Comparison of ENCODE assay signal across 14 cellular contexts in the genomic region with DNA sequence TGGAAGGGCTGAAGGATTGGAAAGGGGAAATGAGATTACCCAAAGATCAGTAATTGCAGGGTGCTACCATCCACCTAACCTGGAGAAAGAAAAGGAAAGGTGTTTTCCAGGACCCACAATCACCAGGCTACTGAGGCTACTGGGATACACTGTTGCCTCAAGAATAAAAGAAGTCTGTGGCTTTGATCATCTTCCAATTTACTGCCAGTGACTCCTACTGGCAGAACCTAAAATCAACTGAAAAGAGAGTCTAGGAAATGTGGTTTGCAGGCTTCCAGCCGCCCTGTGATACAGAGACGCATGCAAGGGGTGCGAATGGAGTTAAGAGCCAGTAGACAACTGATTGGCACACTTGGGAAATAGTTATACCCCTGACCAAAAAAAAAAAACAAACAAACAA. TPM values are rescaled to one million over a fixed set of nuclear protein-coding genes. Genes with fewer than 3 reads are reported as not detected.
DNase-seq lines count a peak whose midpoint lies in the region; ATAC-seq and TF ChIP-seq lines count a peak whose summit lies in the region.
"Had no signal": no experiment of that assay in that cellular context is flagged by ENCODE, and none has a peak within 500 bp of the region (broad histone marks: within the 10 kb centered on the region; RNA-seq: fewer than 3 reads in every experiment).

No MANE protein-coding gene starts in this region.

- H3K4me1 ChIP-seq in Peyer's patch = no peaks in the 10 kb centered on the region
- H3K4me1 ChIP-seq: heart left ventricle had no signal

- H3K9me3 Mint-ChIP-seq in nephron progenitor cell = peaks cover 24% of the 10 kb centered on the region
- H3K9me3 Mint-ChIP-seq: stimulated activated memory B cell treated with anti-CD40 and anti-IgM and Interleukin-4, amounts not matched to agents 10 μg/mL and 1 μg/mL and 100 μg/mL, for 72 hours had no signal

- ATAC-seq in left lobe of liver (peak; percentile 60), GM19397 (IDR thresholded peaks at IDR 0.05; ENCODE audit: unreplicated experiment) (no peak)
- ATAC-seq in stimulated activated naive CD8-positive, alpha-beta T cell treated with anti-CD3 and anti-CD28 coated beads, Interleukin-15, Interleukin-2, amounts not matched to agents 100 U/mL and 50 U/mL, for 24 hours = no peak
- ATAC-seq: heart left ventricle; stimulated activated memory B cell treated with anti-CD40 and anti-IgM and Interleukin-4, amounts not matched to agents 10 μg/mL and 1 μg/mL and 100 μg/mL, for 72 hours had no signal

- H3K27me3 ChIP-seq in Peyer's patch = no peaks in the 10 kb centered on the region

- no peak for TF ChIP-seq CTCF in Peyer's patch (IDR thresholded peaks at IDR 0.05)
- TF ChIP-seq CTCF in nephron progenitor cell (IDR thresholded peaks at IDR 0.05) = no peak

- no peaks in the 10 kb centered on the region for H3K36me3 ChIP-seq in Peyer's patch
- H3K36me3 ChIP-seq: heart left ventricle had no signal

- no peak overlapping the region for H3K4me3 ChIP-seq in Peyer's patch
- H3K4me3 ChIP-seq: heart left ventricle, SK-N-MC had no signal

- H3K4me1 Mint-ChIP-seq in nephron progenitor cell = no peaks in the 10 kb centered on the region
- H3K4me1 Mint-ChIP-seq: stimulated activated memory B cell treated with anti-CD40 and anti-IgM and Interleukin-4, amounts not matched to agents 10 μg/mL and 1 μg/mL and 100 μg/mL, for 72 hours had no signal

- no peak overlapping the region for H3K27ac Mint-ChIP-seq in nephron progenitor cell
- H3K27ac Mint-ChIP-seq: stimulated activated memory B cell treated with anti-CD40 and anti-IgM and Interleukin-4, amounts not matched to agents 10 μg/mL and 1 μg/mL and 100 μg/mL, for 72 hours had no signal

- no peak for TF ChIP-seq POLR2A in Peyer's patch (IDR thresholded peaks at IDR 0.05)

- H3K27ac ChIP-seq in Peyer's patch = no peak overlapping the region
- H3K27ac ChIP-seq: heart left ventricle, SK-N-MC had no signal

- no peaks in the 10 kb centered on the region for H3K9me3 ChIP-seq in Peyer's patch

- peaks cover 3% of the 10 kb centered on the region for H3K27me3 Mint-ChIP-seq in nephron progenitor cell (ENCODE audit: low read depth, poor library complexity)

- peak; percentile 23 for DNase-seq in COLO829 (ENCODE audit: low spot score)
- DNase-seq in HT1080 (ENCODE audit: low read depth) = peak; percentile 24
- DNase-seq in amniotic epithelial cell (ENCODE audit: low read depth) = peak; percentile 44
- DNase-seq in left lobe of liver (ENCODE audit: low spot score) = no peak
- no peak for DNase-seq in Peyer's patch
- no peak for DNase-seq in nephron progenitor cell
- DNase-seq in stimulated activated naive CD8-positive, alpha-beta T cell treated with anti-CD3 and anti-CD28 coated beads, Interleukin-15, Interleukin-2, amounts not matched to agents 100 U/mL and 50 U/mL, for 24 hours = no peak
- DNase-seq: activated CD8-positive, alpha-beta memory T cell treated with anti-CD3 and anti-CD28 coated beads, Interleukin-2, amount 50 U/mL, for 48 hours; caudate nucleus; heart left ventricle; NCI-H2227 treated with DMSO at 0.1 percent for 48 hours had no signal

- no peaks in the 10 kb centered on the region for H3K36me3 Mint-ChIP-seq in nephron progenitor cell (ENCODE audit: low read depth)
- H3K36me3 Mint-ChIP-seq: stimulated activated memory B cell treated with anti-CD40 and anti-IgM and Interleukin-4, amounts not matched to agents 10 μg/mL and 1 μg/mL and 100 μg/mL, for 72 hours had no signal

- H3K4me3 Mint-ChIP-seq in nephron progenitor cell = no peak overlapping the region
- H3K4me3 Mint-ChIP-seq: stimulated activated memory B cell treated with anti-CD40 and anti-IgM and Interleukin-4, amounts not matched to agents 10 μg/mL and 1 μg/mL and 100 μg/mL, for 72 hours had no signal

RNA-seq across cellular contexts. Expression of a gene that starts 16.6 kb away (rescaled TPM):
- total RNA-seq in HT1080 (2014; rRNA removed; shearing (Covaris generic)) = 48.5 and 50.1 TPM in 2 replicates
- 35.1 and 39.4 TPM in 2 replicates for polyA plus RNA-seq in HT1080 (2015; cell fraction: cytosol; rRNA removed)
- 37.9 and 40.0 TPM in 2 replicates for polyA plus RNA-seq in HT1080 (2015; cell fraction: nucleus; rRNA removed)
- total RNA-seq in left lobe of liver (16.4 TPM), Peyer's patch (10 to 100 TPM in 3 of 4 donors, 1 to 10 TPM in 1; 6.8 to 15.7 (median 13.2) TPM)

RNA-seq across cellular contexts. Expression of a gene that starts 31.9 kb away (rescaled TPM):
- total RNA-seq in HT1080 (2014; rRNA removed; shearing (Covaris generic)) = 2.7 and 3.3 TPM in 2 replicates
- polyA plus RNA-seq in HT1080 (2015; cell fraction: cytosol; rRNA removed) = 1.5 and 2.3 TPM in 2 replicates
- 9.9 and 11.1 TPM in 2 replicates for polyA plus RNA-seq in HT1080 (2015; cell fraction: nucleus; rRNA removed)
- 6.7 TPM for total RNA-seq in left lobe of liver
- 10 to 100 TPM; 16.8 to 82.5 (median 37.3) TPM for total RNA-seq in Peyer's patch

Comparison
In these comparisons a context has a peak if more than half of its experiments do, and no peak if none do; other contexts are left out.
1. DNase-seq: peak in COLO829 (single experiment), HT1080 (single experiment) and amniotic epithelial cell (single experiment); none in left lobe of liver (single experiment), Peyer's patch (0 of 3), nephron progenitor cell (single experiment) and stimulated activated naive CD8-positive, alpha-beta T cell treated with anti-CD3 and anti-CD28 coated beads, Interleukin-15, Interleukin-2, amounts not matched to agents 100 U/mL and 50 U/mL, for 24 hours (single experiment).